Comparison of ENCODE assay signal across 10 cellular contexts in genomic region chr1:59498640-59499039, GRCh38.
DNase-seq lines count a peak whose midpoint lies in the region; ATAC-seq, FAIRE-seq and TF ChIP-seq lines count a peak whose summit lies in the region.
"Had no signal": no experiment of that assay in that cellular context is flagged by ENCODE, and none has a peak within 500 bp of the region (broad histone marks: within the 10 kb centered on the region; RNA-seq: fewer than 3 reads in every experiment).

No MANE protein-coding gene starts in this region.

- H3K4me3 ChIP-seq in left ventricle myocardium inferior: peak overlapping the region; percentile 35

- FAIRE-seq in H54 (lab: Jason Lieb, UNC): no peak

- peaks cover 26% of the 10 kb centered on the region for H3K4me1 ChIP-seq in left ventricle myocardium inferior

- H3K9me3 Mint-ChIP-seq in type B pancreatic cell: peaks cover 9% of the 10 kb centered on the region
- peaks cover 3% of the 10 kb centered on the region for H3K9me3 Mint-ChIP-seq in activated CD4-positive, alpha-beta memory T cell treated with anti-CD3 and anti-CD28 coated beads, Interleukin-2, amount 10 ng/mL, durations not matched to agents 7 days and 5 days

- peak overlapping the region; percentile 22 for H3K4me3 Mint-ChIP-seq in type B pancreatic cell
- no peak overlapping the region for H3K4me3 Mint-ChIP-seq in activated CD4-positive, alpha-beta memory T cell treated with anti-CD3 and anti-CD28 coated beads, Interleukin-2, amount 10 ng/mL, durations not matched to agents 7 days and 5 days
- H3K4me3 Mint-ChIP-seq: activated CD4-positive, alpha-beta T cell treated with anti-CD3 and anti-CD28 coated beads, Interleukin-2, amount 10 ng/mL, durations not matched to agents 24 days and 14 days had no signal

- CTCF ChIA-PET in activated CD4-positive, alpha-beta memory T cell treated with anti-CD3 and anti-CD28 coated beads, Interleukin-2, amount 10 ng/mL, durations not matched to agents 7 days and 5 days (lab: Charles Lee): no interaction called here

- no peaks in the 10 kb centered on the region for H3K36me3 Mint-ChIP-seq in type B pancreatic cell
- H3K36me3 Mint-ChIP-seq in activated CD4-positive, alpha-beta memory T cell treated with anti-CD3 and anti-CD28 coated beads, Interleukin-2, amount 10 ng/mL, durations not matched to agents 7 days and 5 days (ENCODE audit: low read depth): no peaks in the 10 kb centered on the region

- H3K27me3 Mint-ChIP-seq in type B pancreatic cell: no peaks in the 10 kb centered on the region
- no peaks in the 10 kb centered on the region for H3K27me3 Mint-ChIP-seq in activated CD4-positive, alpha-beta memory T cell treated with anti-CD3 and anti-CD28 coated beads, Interleukin-2, amount 10 ng/mL, durations not matched to agents 7 days and 5 days
- H3K27me3 Mint-ChIP-seq: activated CD4-positive, alpha-beta T cell treated with anti-CD3 and anti-CD28 coated beads, Interleukin-2, amount 10 ng/mL, durations not matched to agents 24 days and 14 days had no signal

- peak; percentile 11 for DNase-seq in NCI-H82 (lab: John Stamatoyannopoulos, UW)
- DNase-seq in NCI-H82 treated with DMSO at 0.1 percent for 48 hours (lab: John Stamatoyannopoulos, UW; ENCODE audit: unreplicated experiment): no peak
- DNase-seq in T1000 (lab: John Stamatoyannopoulos, UW): peak; percentile 9
- no peak for DNase-seq in left ventricle myocardium inferior
- no peak for DNase-seq in type B pancreatic cell (ENCODE audit: extremely low spot score, unreplicated experiment)
- DNase-seq in H54 (ENCODE audit: insufficient read length, low spot score): no peak
- no peak for DNase-seq in left colon
- DNase-seq in activated CD4-positive, alpha-beta memory T cell treated with anti-CD3 and anti-CD28 coated beads, Interleukin-2, amount 10 ng/mL, durations not matched to agents 7 days and 5 days: no peak
- DNase-seq: activated CD4-positive, alpha-beta T cell treated with anti-CD3 and anti-CD28 coated beads, Interleukin-2, amount 10 ng/mL, durations not matched to agents 24 days and 14 days had no signal

- no peak for TF ChIP-seq POLR2A in H54 (IDR thresholded peaks at IDR 0.05; ENCODE audit: low read depth, low read length)

- peaks cover 6% of the 10 kb centered on the region for H3K9me3 ChIP-seq in left ventricle myocardium inferior (replicated peaks)
- H3K9me3 ChIP-seq: ascending aorta had no signal

- TF ChIP-seq CTCF in left ventricle myocardium inferior (IDR thresholded peaks at IDR 0.05; ENCODE audit: borderline replicate concordance) (no peak), type B pancreatic cell (conservative IDR thresholded peaks at IDR 0.05) (no peak)

- no peak overlapping the region for H3K27ac ChIP-seq in left ventricle myocardium inferior (replicated peaks)
- H3K27ac ChIP-seq: ascending aorta had no signal

- no peak for ATAC-seq in left colon

- POLR2A ChIA-PET in activated CD4-positive, alpha-beta memory T cell treated with anti-CD3 and anti-CD28 coated beads, Interleukin-2, amount 10 ng/mL, durations not matched to agents 7 days and 5 days (lab: Charles Lee): no interaction called here

- intact Hi-C loops in left ventricle myocardium inferior (cut with micrococcal nuclease) (no loop called here), left colon (cut with DNase I, micrococcal nuclease) (no loop called here)

- peaks cover 28% of the 10 kb centered on the region for H3K4me1 Mint-ChIP-seq in type B pancreatic cell (ENCODE audit: unreplicated experiment)
- H3K4me1 Mint-ChIP-seq in activated CD4-positive, alpha-beta memory T cell treated with anti-CD3 and anti-CD28 coated beads, Interleukin-2, amount 10 ng/mL, durations not matched to agents 7 days and 5 days: no peaks in the 10 kb centered on the region

- no peak overlapping the region for H3K27ac Mint-ChIP-seq in type B pancreatic cell
- no peak overlapping the region for H3K27ac Mint-ChIP-seq in activated CD4-positive, alpha-beta memory T cell treated with anti-CD3 and anti-CD28 coated beads, Interleukin-2, amount 10 ng/mL, durations not matched to agents 7 days and 5 days
- H3K27ac Mint-ChIP-seq: activated CD4-positive, alpha-beta T cell treated with anti-CD3 and anti-CD28 coated beads, Interleukin-2, amount 10 ng/mL, durations not matched to agents 24 days and 14 days had no signal

- H3K27me3 ChIP-seq in left ventricle myocardium inferior (ENCODE audit: low read depth): no peaks in the 10 kb centered on the region
- H3K27me3 ChIP-seq: ascending aorta had no signal

- no peaks in the 10 kb centered on the region for H3K36me3 ChIP-seq in left ventricle myocardium inferior
- H3K36me3 ChIP-seq: ascending aorta had no signal

Comparison
In these comparisons a context has a peak if more than half of its experiments do, and no peak if none do; other contexts are left out.
1. DNase-seq: peak in NCI-H82 (single experiment) and T1000 (single experiment); none in NCI-H82 treated with DMSO at 0.1 percent for 48 hours (single experiment), left ventricle myocardium inferior (single experiment), type B pancreatic cell (single experiment), H54 (single experiment), left colon (0 of 2) and activated CD4-positive, alpha-beta memory T cell treated with anti-CD3 and anti-CD28 coated beads, Interleukin-2, amount 10 ng/mL, durations not matched to agents 7 days and 5 days (single experiment).